Comparison of ENCODE assay signal across 1 cellular context in the genomic region with DNA sequence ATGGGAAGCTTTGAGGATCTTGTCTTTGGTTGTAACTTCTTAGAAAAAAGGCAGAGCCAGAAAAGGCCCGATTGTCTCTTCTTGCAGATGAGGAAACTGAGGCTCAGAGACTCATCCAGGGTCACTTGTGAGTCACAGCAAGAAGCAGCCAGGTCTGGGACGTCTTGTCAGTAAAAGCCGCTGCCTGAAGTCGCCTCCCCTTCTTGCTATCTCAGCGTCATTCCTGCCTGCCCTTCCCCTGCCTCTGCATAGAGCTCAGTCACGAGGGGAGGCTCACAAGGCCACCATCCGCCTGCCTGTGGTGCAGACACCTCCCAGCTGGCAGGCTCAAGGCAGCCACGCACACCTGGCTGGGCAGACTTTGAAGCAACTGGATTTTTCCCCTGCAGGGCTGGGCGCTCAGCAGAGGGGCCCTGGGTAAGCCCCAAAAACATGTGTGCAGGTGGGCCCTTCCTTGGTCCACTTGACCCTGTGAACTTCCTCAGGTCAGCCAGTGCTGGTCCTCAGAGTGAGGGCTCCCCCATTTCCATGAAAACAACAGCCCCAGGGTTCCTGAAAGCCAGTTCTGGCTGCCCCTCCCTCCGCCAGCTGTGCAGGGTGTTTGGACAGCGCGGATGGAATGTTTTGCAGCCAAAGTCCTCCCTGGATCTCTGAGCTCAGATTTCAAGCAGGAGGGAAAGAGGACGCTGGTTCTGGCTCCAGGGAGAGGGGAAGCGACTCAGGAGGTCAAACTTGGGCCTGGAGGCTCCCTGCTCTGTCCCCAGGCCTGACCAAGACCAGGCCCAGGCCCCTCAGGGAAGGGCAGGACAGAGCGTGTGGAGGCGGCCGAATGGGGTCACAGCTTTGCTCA.
TF ChIP-seq lines count a peak whose summit lies in the region.

No MANE protein-coding gene starts in this region.

TF ChIP-seq in H1, 55 proteins besides CTCF, POLR2A, EP300 and RAD21:
- TF ChIP-seq, protein P1, sequence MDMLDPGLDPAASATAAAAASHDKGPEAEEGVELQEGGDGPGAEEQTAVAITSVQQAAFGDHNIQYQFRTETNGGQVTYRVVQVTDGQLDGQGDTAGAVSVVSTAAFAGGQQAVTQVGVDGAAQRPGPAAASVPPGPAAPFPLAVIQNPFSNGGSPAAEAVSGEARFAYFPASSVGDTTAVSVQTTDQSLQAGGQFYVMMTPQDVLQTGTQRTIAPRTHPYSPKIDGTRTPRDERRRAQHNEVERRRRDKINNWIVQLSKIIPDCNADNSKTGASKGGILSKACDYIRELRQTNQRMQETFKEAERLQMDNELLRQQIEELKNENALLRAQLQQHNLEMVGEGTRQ (IDR thresholded peaks at IDR 0.05; ENCODE audit: low read length): no peak
- TF ChIP-seq PHF8 (conservative IDR thresholded peaks at IDR 0.05; ENCODE audit: low read depth, low read length): no peak
- no peak for TF ChIP-seq NRF1 (IDR thresholded peaks at IDR 0.05; ENCODE audit: low read depth, low read length)
- TF ChIP-seq SRF (IDR thresholded peaks at IDR 0.05; ENCODE audit: low read depth, low read length): no peak
- TF ChIP-seq SP2 (IDR thresholded peaks at IDR 0.05; ENCODE audit: low read length): no peak
- TF ChIP-seq, protein P2, sequence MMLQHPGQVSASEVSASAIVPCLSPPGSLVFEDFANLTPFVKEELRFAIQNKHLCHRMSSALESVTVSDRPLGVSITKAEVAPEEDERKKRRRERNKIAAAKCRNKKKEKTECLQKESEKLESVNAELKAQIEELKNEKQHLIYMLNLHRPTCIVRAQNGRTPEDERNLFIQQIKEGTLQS (IDR thresholded peaks at IDR 0.05; ENCODE audit: insufficient read depth, low read depth, low read length): no peak
- no peak for TF ChIP-seq KDM4A (IDR thresholded peaks at IDR 0.05; ENCODE audit: low read depth, low read length, severe bottlenecking)
- TF ChIP-seq SP4 (IDR thresholded peaks at IDR 0.05; ENCODE audit: low read length): no peak
- TF ChIP-seq TAF1 (IDR thresholded peaks at IDR 0.05; ENCODE audit: low read depth, low read length): peak; percentile 55; the same call in 1 of the 2 replicates
- no peak for TF ChIP-seq BRCA1 (IDR thresholded peaks at IDR 0.05; ENCODE audit: low read depth, low read length)
- no peak for TF ChIP-seq JUN (IDR thresholded peaks at IDR 0.05; ENCODE audit: low read depth, low read length)
- TF ChIP-seq EGR1 (IDR thresholded peaks at IDR 0.05; ENCODE audit: borderline replicate concordance, low read depth, low read length): no peak
- TF ChIP-seq MAFK (IDR thresholded peaks at IDR 0.05; ENCODE audit: low read depth, low read length): no peak
- TF ChIP-seq KDM1A (IDR thresholded peaks at IDR 0.05; ENCODE audit: borderline replicate concordance, low read length): no peak
- no peak for TF ChIP-seq CHD2 (IDR thresholded peaks at IDR 0.05; ENCODE audit: low read length)
- TF ChIP-seq CREB1 (IDR thresholded peaks at IDR 0.05): no peak
- TF ChIP-seq TBP (IDR thresholded peaks at IDR 0.05; ENCODE audit: low read depth, low read length): no peak
- no peak for TF ChIP-seq RXRA (IDR thresholded peaks at IDR 0.05; ENCODE audit: insufficient read depth, low read depth, low read length)
- peak; percentile 75; the same call in 1 of the 2 replicates for TF ChIP-seq TCF12 (IDR thresholded peaks at IDR 0.05; ENCODE audit: low read depth, low read length)
- no peak for TF ChIP-seq SAP30 (IDR thresholded peaks at IDR 0.05; ENCODE audit: insufficient read depth, insufficient replicate concordance, low read length)
- TF ChIP-seq BACH1 (IDR thresholded peaks at IDR 0.05; ENCODE audit: low read length): no peak
- TF ChIP-seq JUND (IDR thresholded peaks at IDR 0.05; ENCODE audit: low read length): no peak
- TF ChIP-seq POLR2AphosphoS5 (IDR thresholded peaks at IDR 0.05; ENCODE audit: low read depth, low read length): no peak
- peak; percentile 63 for TF ChIP-seq ASH2L (IDR thresholded peaks at IDR 0.05; ENCODE audit: low read length)
- no peak for TF ChIP-seq ZNF274 (IDR thresholded peaks at IDR 0.05; ENCODE audit: borderline replicate concordance, extremely low read depth, low read length)
- TF ChIP-seq, protein P3, sequence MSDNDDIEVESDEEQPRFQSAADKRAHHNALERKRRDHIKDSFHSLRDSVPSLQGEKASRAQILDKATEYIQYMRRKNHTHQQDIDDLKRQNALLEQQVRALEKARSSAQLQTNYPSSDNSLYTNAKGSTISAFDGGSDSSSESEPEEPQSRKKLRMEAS (IDR thresholded peaks at IDR 0.05): peak; percentile 63
- TF ChIP-seq HDAC2 (IDR thresholded peaks at IDR 0.05; ENCODE audit: borderline replicate concordance in 1 of 2, low read depth in 2 of 2, low read length in 2 of 2): no peak
- no peak for TF ChIP-seq SP1 (IDR thresholded peaks at IDR 0.05; ENCODE audit: low read depth, low read length)
- TF ChIP-seq SIRT6 (IDR thresholded peaks at IDR 0.05; ENCODE audit: low read length): no peak
- no peak for TF ChIP-seq SIX5 (IDR thresholded peaks at IDR 0.05; ENCODE audit: low read depth, low read length)
- TF ChIP-seq CTBP2 (IDR thresholded peaks at IDR 0.05; ENCODE audit: borderline replicate concordance, insufficient read depth, insufficient read length, low read length): no peak
- no peak for TF ChIP-seq CEBPB (IDR thresholded peaks at IDR 0.05; ENCODE audit: low read depth, low read length)
- TF ChIP-seq, protein P4, sequence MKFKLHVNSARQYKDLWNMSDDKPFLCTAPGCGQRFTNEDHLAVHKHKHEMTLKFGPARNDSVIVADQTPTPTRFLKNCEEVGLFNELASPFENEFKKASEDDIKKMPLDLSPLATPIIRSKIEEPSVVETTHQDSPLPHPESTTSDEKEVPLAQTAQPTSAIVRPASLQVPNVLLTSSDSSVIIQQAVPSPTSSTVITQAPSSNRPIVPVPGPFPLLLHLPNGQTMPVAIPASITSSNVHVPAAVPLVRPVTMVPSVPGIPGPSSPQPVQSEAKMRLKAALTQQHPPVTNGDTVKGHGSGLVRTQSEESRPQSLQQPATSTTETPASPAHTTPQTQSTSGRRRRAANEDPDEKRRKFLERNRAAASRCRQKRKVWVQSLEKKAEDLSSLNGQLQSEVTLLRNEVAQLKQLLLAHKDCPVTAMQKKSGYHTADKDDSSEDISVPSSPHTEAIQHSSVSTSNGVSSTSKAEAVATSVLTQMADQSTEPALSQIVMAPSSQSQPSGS (IDR thresholded peaks at IDR 0.05; ENCODE audit: low read length): no peak
- no peak for TF ChIP-seq CBX8 (IDR thresholded peaks at IDR 0.05; ENCODE audit: borderline replicate concordance, low read depth, low read length)
- no peak for TF ChIP-seq YY1 (IDR thresholded peaks at IDR 0.05; ENCODE audit: low read depth, low read length)
- TF ChIP-seq, protein P5, sequence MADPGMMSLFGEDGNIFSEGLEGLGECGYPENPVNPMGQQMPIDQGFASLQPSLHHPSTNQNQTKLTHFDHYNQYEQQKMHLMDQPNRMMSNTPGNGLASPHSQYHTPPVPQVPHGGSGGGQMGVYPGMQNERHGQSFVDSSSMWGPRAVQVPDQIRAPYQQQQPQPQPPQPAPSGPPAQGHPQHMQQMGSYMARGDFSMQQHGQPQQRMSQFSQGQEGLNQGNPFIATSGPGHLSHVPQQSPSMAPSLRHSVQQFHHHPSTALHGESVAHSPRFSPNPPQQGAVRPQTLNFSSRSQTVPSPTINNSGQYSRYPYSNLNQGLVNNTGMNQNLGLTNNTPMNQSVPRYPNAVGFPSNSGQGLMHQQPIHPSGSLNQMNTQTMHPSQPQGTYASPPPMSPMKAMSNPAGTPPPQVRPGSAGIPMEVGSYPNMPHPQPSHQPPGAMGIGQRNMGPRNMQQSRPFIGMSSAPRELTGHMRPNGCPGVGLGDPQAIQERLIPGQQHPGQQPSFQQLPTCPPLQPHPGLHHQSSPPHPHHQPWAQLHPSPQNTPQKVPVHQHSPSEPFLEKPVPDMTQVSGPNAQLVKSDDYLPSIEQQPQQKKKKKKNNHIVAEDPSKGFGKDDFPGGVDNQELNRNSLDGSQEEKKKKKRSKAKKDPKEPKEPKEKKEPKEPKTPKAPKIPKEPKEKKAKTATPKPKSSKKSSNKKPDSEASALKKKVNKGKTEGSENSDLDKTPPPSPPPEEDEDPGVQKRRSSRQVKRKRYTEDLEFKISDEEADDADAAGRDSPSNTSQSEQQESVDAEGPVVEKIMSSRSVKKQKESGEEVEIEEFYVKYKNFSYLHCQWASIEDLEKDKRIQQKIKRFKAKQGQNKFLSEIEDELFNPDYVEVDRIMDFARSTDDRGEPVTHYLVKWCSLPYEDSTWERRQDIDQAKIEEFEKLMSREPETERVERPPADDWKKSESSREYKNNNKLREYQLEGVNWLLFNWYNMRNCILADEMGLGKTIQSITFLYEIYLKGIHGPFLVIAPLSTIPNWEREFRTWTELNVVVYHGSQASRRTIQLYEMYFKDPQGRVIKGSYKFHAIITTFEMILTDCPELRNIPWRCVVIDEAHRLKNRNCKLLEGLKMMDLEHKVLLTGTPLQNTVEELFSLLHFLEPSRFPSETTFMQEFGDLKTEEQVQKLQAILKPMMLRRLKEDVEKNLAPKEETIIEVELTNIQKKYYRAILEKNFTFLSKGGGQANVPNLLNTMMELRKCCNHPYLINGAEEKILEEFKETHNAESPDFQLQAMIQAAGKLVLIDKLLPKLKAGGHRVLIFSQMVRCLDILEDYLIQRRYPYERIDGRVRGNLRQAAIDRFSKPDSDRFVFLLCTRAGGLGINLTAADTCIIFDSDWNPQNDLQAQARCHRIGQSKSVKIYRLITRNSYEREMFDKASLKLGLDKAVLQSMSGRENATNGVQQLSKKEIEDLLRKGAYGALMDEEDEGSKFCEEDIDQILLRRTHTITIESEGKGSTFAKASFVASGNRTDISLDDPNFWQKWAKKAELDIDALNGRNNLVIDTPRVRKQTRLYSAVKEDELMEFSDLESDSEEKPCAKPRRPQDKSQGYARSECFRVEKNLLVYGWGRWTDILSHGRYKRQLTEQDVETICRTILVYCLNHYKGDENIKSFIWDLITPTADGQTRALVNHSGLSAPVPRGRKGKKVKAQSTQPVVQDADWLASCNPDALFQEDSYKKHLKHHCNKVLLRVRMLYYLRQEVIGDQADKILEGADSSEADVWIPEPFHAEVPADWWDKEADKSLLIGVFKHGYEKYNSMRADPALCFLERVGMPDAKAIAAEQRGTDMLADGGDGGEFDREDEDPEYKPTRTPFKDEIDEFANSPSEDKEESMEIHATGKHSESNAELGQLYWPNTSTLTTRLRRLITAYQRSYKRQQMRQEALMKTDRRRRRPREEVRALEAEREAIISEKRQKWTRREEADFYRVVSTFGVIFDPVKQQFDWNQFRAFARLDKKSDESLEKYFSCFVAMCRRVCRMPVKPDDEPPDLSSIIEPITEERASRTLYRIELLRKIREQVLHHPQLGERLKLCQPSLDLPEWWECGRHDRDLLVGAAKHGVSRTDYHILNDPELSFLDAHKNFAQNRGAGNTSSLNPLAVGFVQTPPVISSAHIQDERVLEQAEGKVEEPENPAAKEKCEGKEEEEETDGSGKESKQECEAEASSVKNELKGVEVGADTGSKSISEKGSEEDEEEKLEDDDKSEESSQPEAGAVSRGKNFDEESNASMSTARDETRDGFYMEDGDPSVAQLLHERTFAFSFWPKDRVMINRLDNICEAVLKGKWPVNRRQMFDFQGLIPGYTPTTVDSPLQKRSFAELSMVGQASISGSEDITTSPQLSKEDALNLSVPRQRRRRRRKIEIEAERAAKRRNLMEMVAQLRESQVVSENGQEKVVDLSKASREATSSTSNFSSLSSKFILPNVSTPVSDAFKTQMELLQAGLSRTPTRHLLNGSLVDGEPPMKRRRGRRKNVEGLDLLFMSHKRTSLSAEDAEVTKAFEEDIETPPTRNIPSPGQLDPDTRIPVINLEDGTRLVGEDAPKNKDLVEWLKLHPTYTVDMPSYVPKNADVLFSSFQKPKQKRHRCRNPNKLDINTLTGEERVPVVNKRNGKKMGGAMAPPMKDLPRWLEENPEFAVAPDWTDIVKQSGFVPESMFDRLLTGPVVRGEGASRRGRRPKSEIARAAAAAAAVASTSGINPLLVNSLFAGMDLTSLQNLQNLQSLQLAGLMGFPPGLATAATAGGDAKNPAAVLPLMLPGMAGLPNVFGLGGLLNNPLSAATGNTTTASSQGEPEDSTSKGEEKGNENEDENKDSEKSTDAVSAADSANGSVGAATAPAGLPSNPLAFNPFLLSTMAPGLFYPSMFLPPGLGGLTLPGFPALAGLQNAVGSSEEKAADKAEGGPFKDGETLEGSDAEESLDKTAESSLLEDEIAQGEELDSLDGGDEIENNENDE (IDR thresholded peaks at IDR 0.05; ENCODE audit: insufficient replicate concordance, low read length): no peak
- TF ChIP-seq CBX5 (IDR thresholded peaks at IDR 0.05; ENCODE audit: low read depth, low read length): no peak
- TF ChIP-seq NANOG (IDR thresholded peaks at IDR 0.05; ENCODE audit: insufficient read depth, low read depth, low read length, poor library complexity, severe bottlenecking): no peak
- TF ChIP-seq POU5F1 (IDR thresholded peaks at IDR 0.05; ENCODE audit: low read depth, low read length): no peak
- TF ChIP-seq RNF2 (IDR thresholded peaks at IDR 0.05; ENCODE audit: borderline replicate concordance, low read depth, low read length, missing control alignments, poor library complexity, severe bottlenecking): no peak
- TF ChIP-seq RBBP5 (IDR thresholded peaks at IDR 0.05; ENCODE audit: borderline replicate concordance, low read depth, low read length): peak; percentile 80; the same call in 1 of the 2 replicates
- no peak for TF ChIP-seq EZH2 (IDR thresholded peaks at IDR 0.05; ENCODE audit: low read depth, low read length, severe bottlenecking)
- TF ChIP-seq GABPA (IDR thresholded peaks at IDR 0.05; ENCODE audit: borderline replicate concordance, insufficient read depth, low read length): 0 out of 2 replicates have a peak, but pooled peaks have one; percentile 14
- no peak for TF ChIP-seq CHD1 (IDR thresholded peaks at IDR 0.05; ENCODE audit: low read depth, low read length)
- TF ChIP-seq TAF7 (optimal IDR thresholded peaks at IDR 0.05; ENCODE audit: borderline replicate concordance, low read depth, low read length): no peak
- TF ChIP-seq, protein P6, sequence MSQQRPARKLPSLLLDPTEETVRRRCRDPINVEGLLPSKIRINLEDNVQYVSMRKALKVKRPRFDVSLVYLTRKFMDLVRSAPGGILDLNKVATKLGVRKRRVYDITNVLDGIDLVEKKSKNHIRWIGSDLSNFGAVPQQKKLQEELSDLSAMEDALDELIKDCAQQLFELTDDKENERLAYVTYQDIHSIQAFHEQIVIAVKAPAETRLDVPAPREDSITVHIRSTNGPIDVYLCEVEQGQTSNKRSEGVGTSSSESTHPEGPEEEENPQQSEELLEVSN (IDR thresholded peaks at IDR 0.05): peak; percentile 43; the same call in 1 of the 2 replicates
- no peak for TF ChIP-seq RFX5 (IDR thresholded peaks at IDR 0.05; ENCODE audit: borderline replicate concordance, low read depth, low read length)
- no peak for TF ChIP-seq KDM5A (IDR thresholded peaks at IDR 0.05; ENCODE audit: low read length)
- no peak for TF ChIP-seq FOSL1 (IDR thresholded peaks at IDR 0.05; ENCODE audit: insufficient read depth, low read depth, low read length)
- no peak for TF ChIP-seq BCL11A (IDR thresholded peaks at IDR 0.05; ENCODE audit: low read depth in 2 of 2, low read length in 2 of 2)
- no peak; a peak in 1 of 4 replicates for TF ChIP-seq SIN3A (conservative IDR thresholded peaks at IDR 0.05 in 1 of 2, IDR thresholded peaks at IDR 0.05 in 1 of 2; ENCODE audit: low read depth in 1 of 2, low read length in 2 of 2)
- no peak for TF ChIP-seq HDAC6 (IDR thresholded peaks at IDR 0.05; ENCODE audit: low read depth, low read length)
- no peak for TF ChIP-seq SUZ12 (IDR thresholded peaks at IDR 0.05; ENCODE audit: low read length)
- no peak for TF ChIP-seq GTF2F1 (IDR thresholded peaks at IDR 0.05; ENCODE audit: borderline replicate concordance, low read depth, low read length)
- peak; percentile 59; the same call in 1 of the 2 replicates for TF ChIP-seq TEAD4 (IDR thresholded peaks at IDR 0.05; ENCODE audit: low read depth, low read length)
